ENCODE assay signal across 8 cellular contexts in the genomic region with DNA sequence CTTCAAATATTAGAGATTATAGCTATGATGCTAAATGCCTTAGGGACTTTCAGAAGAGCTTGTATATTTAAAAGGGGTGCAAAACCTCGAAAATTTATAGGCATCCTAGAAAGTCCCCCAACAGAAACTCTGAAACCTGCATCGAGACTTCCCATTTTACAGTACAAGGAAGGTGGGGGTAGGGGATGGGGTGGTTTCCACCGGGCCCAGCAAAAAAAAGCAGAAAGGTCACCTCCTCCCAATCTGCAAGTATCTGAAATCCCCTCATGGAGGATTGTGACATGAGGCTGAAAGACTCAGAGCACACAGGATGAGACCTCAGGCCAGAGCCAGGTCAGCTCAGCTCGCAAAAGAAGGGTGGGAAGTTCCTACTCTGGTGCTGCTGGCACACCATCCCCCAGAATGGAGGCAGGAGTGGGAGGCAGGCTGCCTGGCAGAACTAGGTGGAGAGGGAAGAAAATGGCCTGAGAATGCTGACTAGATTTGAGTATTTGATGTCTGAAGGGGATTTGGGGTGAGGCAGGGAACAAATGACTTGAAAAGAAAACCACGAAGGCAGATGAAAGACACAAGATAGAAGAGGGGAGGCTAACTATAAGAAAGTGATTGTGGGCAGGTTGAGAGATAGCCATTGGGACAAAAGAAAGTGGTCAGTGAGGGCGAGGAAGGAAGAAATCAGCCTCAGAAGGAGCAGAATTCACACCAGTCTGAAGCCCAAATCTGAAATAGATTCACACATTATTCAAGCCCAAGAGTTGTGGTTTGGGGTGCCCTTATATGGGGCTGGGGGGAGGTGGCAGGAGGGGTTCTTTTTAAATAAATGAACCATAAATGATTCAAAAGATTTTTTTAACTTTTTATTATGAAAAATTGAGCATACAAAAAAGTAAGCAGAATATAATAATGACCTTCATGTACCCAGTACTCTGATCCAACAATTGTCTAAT. TPM values are rescaled to one million over a fixed set of nuclear protein-coding genes. Genes with fewer than 3 reads are reported as not detected.
DNase-seq lines count a peak whose midpoint lies in the region; ATAC-seq, FAIRE-seq and TF ChIP-seq lines count a peak whose summit lies in the region.

No MANE protein-coding gene starts in this region.

- TF ChIP-seq POLR2A in H1 (IDR thresholded peaks at IDR 0.05; ENCODE audit: control extremely low read depth in 1 of 2, low read depth in 2 of 2, low read length in 2 of 2) (no peak), erythroblast (IDR thresholded peaks at IDR 0.05; ENCODE audit: low read length) (no peak)

- H4K8ac ChIP-seq in H1 (ENCODE audit: extremely low read depth, insufficient read depth, low read length) = no peak overlapping the region

- no peaks in the 10 kb centered on the region for H3K79me2 ChIP-seq in H1 (ENCODE audit: control insufficient read depth in 1 of 2, insufficient read depth in 2 of 2, low read length in 2 of 2)

- H4K20me1 ChIP-seq in H1 (replicated peaks in 1 of 2; ENCODE audit: control insufficient read depth in 1 of 2, insufficient read depth in 2 of 2, low read length in 2 of 2) = no peaks in the 10 kb centered on the region

- CTCF ChIA-PET in GM10248 (lab: Yijun Ruan, JAX) = interaction anchor here (0.7 to 2.1 kb wide), 15 partner anchors 8 to 88 kb away, joined by 3 to 21 read pairs (median 4); partner anchors contain the start of gene TSC22D2
- CTCF ChIA-PET in H1 (lab: Charles Lee; ENCODE audit: partially characterized antibody) = interaction anchor here (0.9 to 1.7 kb wide), 15 partner anchors 7 to 110 kb away, joined by 3 to 10 read pairs (median 4); no protein-coding TSS in a partner anchor

- no peaks in the 10 kb centered on the region for H3K27me3 ChIP-seq in H1 (replicated peaks in 1 of 4; ENCODE audit: control insufficient read depth in 3 of 4, extremely low read depth in 1 of 4, insufficient read depth in 3 of 4, low read length in 3 of 4)

- H3K9me3 ChIP-seq in H1 (ENCODE audit: insufficient read depth in 2 of 2, low read depth in 1 of 2, low read length in 1 of 2) = no peaks in the 10 kb centered on the region

- no peak for TF ChIP-seq RAD21 in H1 (IDR thresholded peaks at IDR 0.05 in 1 of 2, conservative IDR thresholded peaks at IDR 0.05 in 1 of 2; ENCODE audit: low read depth in 2 of 2, low read length in 2 of 2)

- H2BK20ac ChIP-seq in H1 (ENCODE audit: low read length) = peak overlapping the region; percentile 73

- ATAC-seq in HG03457 (IDR thresholded peaks at IDR 0.05; ENCODE audit: unreplicated experiment) = peak; percentile 43

- TF ChIP-seq CTCF in GM10248 (IDR thresholded peaks at IDR 0.05; ENCODE audit: control extremely low read depth, extremely low read depth, low read depth, missing control alignments) = no peak
- no peak for TF ChIP-seq CTCF in GM20000 (IDR thresholded peaks at IDR 0.05; ENCODE audit: extremely low read depth, missing control alignments)
- TF ChIP-seq CTCF in H1 (IDR thresholded peaks at IDR 0.05; ENCODE audit: control extremely low read depth in 1 of 3, insufficient read depth in 1 of 3, low read depth in 1 of 3, low read length in 3 of 3) = no peak

- H3K56ac ChIP-seq in H1 (replicated peaks; ENCODE audit: insufficient read length, low read depth, low read length) = no peak overlapping the region

- no peak overlapping the region for H3K23ac ChIP-seq in H1 (ENCODE audit: insufficient read length)

- H3K4me2 ChIP-seq in H1 (ENCODE audit: insufficient read depth in 1 of 2, low read depth in 2 of 2, low read length in 2 of 2) = peak overlapping the region in 1 of 2 experiments; percentile 70; a peak in 1 of 4 replicates

- H2BK12ac ChIP-seq in H1 (ENCODE audit: low read depth, low read length) = peak overlapping the region; percentile 88; the same call in 1 of the 2 replicates

- H3K36me3 ChIP-seq in H1 (ENCODE audit: control insufficient read depth in 2 of 4, insufficient read depth in 4 of 4, low read length in 3 of 4) = no peaks in the 10 kb centered on the region

- H3K27ac ChIP-seq in H1 (ENCODE audit: low read depth, low read length) = no peak overlapping the region

- no peak overlapping the region for H2BK120ac ChIP-seq in H1 (replicated peaks; ENCODE audit: low read depth, low read length)

- WGBS in H1 (ENCODE audit: extremely low coverage in 1 of 2, insufficient coverage in 1 of 2, insufficient read length in 1 of 2, insufficient replicate concordance in 2 of 2, low coverage in 1 of 2, low lambda C conversion rate in 2 of 2, missing lambda C conversion rate in 1 of 2), 2 experiments = 92% methylated on average over 5 of the region's 6 CpGs; no CpG with 5 or more reads in 1 of the 2 experiments

- H3K14ac ChIP-seq in H1 (ENCODE audit: insufficient read length) = no peak overlapping the region

- POLR2A ChIA-PET in GM10248 (lab: Yijun Ruan, JAX) (interaction anchor here (1.3 kb wide), 1 partner anchor 24 kb away, joined by 8 read pairs; the partner anchor contains the start of gene TSC22D2), H1 (lab: Charles Lee; ENCODE audit: partially characterized antibody) (interaction anchor here (0.8 to 1.6 kb wide), 6 partner anchors 11 to 161 kb away, joined by 3 to 11 read pairs (median 3); partner anchors contain the start of genes SERP1 and TSC22D2)

- FAIRE-seq in H1 (lab: Jason Lieb, UNC) = no peak

- H3K79me1 ChIP-seq in H1 (ENCODE audit: low read depth, low read length) = no peaks in the 10 kb centered on the region

- no peak overlapping the region for H2AK5ac ChIP-seq in H1 (ENCODE audit: low read depth, low read length)

- no peak overlapping the region; the same call in 1 of the 2 replicates for H3K18ac ChIP-seq in H1 (ENCODE audit: extremely low read depth, low read length)

- DNase-seq in GM10248 (ENCODE audit: extremely low spot score) (peak; percentile 49), GM20000 (ENCODE audit: low spot score) (peak; percentile 53), H1 (ENCODE audit: low read depth in 1 of 2, low spot score in 2 of 2) (no peak), erythroblast (lab: John Stamatoyannopoulos, UW) (no peak), NCI-H1694 treated with DMSO at 0.1 percent for 48 hours (lab: John Stamatoyannopoulos, UW) (no peak), NCI-H524 treated with DMSO at 0.1 percent for 48 hours (lab: John Stamatoyannopoulos, UW) (no peak)
- DNase-seq in stimulated activated CD4-positive, alpha-beta T cell treated with anti-CD3 and anti-CD28 coated beads, Interleukin-4, amount 100 ng/mL, for 1 hour = no peak

- no peaks in the 10 kb centered on the region; the same call in 1 of the 2 replicates for H3K23me2 ChIP-seq in H1 (ENCODE audit: low read depth, low read length)

- H2AFZ ChIP-seq in H1 (ENCODE audit: low read length) = peak overlapping the region; percentile 89

- H4K5ac ChIP-seq in H1 (ENCODE audit: insufficient read length, low read depth, low read length) = no peak overlapping the region

- peaks cover 0 to 2% (median 1%) of the 10 kb centered on the region in 4 experiments; a peak in 4 of 7 replicates for H3K4me1 ChIP-seq in H1 (replicated peaks in 1 of 4; ENCODE audit: control insufficient read depth in 3 of 4, insufficient read depth in 4 of 4, low read length in 3 of 4)

- no peak overlapping the region for H2BK5ac ChIP-seq in H1 (ENCODE audit: low read depth, low read length)

- no peak overlapping the region for H3K4ac ChIP-seq in H1 (replicated peaks; ENCODE audit: insufficient read length, low read depth, low read length)

- peak overlapping the region; percentile 65; the same call in 1 of the 2 replicates for H2BK15ac ChIP-seq in H1 (ENCODE audit: low read length)

- no peak overlapping the region for H4K91ac ChIP-seq in H1 (replicated peaks; ENCODE audit: insufficient read length, low read length)

- no peak for TF ChIP-seq EP300 in H1 (IDR thresholded peaks at IDR 0.05; ENCODE audit: borderline replicate concordance in 1 of 2, low read depth in 2 of 2, low read length in 2 of 2)

- H3K9ac ChIP-seq in H1 (replicated peaks in 1 of 4; ENCODE audit: extremely low read depth in 1 of 4, low read depth in 3 of 4, low read length in 3 of 4) = no peak overlapping the region

- H3K4me3 ChIP-seq in H1 (ENCODE audit: extremely low read depth in 1 of 4, insufficient read depth in 2 of 4, low read depth in 3 of 4, low read length in 4 of 4) = no peak overlapping the region

TF ChIP-seq in H1, 55 proteins besides CTCF, POLR2A, EP300 and RAD21:
- TF ChIP-seq SAP30 (IDR thresholded peaks at IDR 0.05; ENCODE audit: insufficient read depth, insufficient replicate concordance, low read length) = no peak
- TF ChIP-seq E2F6 (IDR thresholded peaks at IDR 0.05) = no peak
TF ChIP-seq in H1: peak in this region for 0.

RNA-seq across cellular contexts. Expression of gene TSC22D2, which starts 22.5 kb away (rescaled TPM):
- 25.8 and 27.6 TPM in 2 replicates for total RNA-seq in H1 (2021; fragmentation: NEBNext Ultra II Directional; extraction: Animal tissue kit (Norgen Biotek cat#: 25700))
- 3.4 and 3.6 TPM in 2 replicates for polyA plus RNA-seq in H1 (2011; rRNA removed)
- 4.0 TPM for polyA plus RNA-seq in H1 (2011; cell fraction: cytosol; rRNA removed)
- polyA plus RNA-seq in H1 (2011; cell fraction: nucleus; rRNA removed) = 8.6 TPM
- 12.4 to 18.6 TPM (median 14.0 TPM) in 4 replicates for polyA plus RNA-seq in H1 (2012, experiment 1 of 2)
- 3.9 TPM for polyA plus RNA-seq in H1 (2012, experiment 2 of 2)
- polyA plus RNA-seq in H1 (2013, experiment 1 of 2) = 15.7 TPM
- 13.9 TPM for polyA plus RNA-seq in H1 (2013, experiment 2 of 2)
- polyA minus RNA-seq in H1 (2011; rRNA and poly(A)+ RNA removed) = 12.9 and 14.9 TPM in 2 replicates
- 15.6 TPM for polyA minus RNA-seq in H1 (2011; cell fraction: cytosol; rRNA and poly(A)+ RNA removed)
- polyA minus RNA-seq in H1 (2011; cell fraction: nucleus; rRNA and poly(A)+ RNA removed) = 42.9 TPM

Comparison
In these comparisons a context has a peak if more than half of its experiments do, and no peak if none do; other contexts are left out.
1. DNase-seq: peak in GM10248 (single experiment) and GM20000 (single experiment); none in H1 (0 of 2), erythroblast (0 of 2), NCI-H1694 treated with DMSO at 0.1 percent for 48 hours (single experiment), NCI-H524 treated with DMSO at 0.1 percent for 48 hours (single experiment) and stimulated activated CD4-positive, alpha-beta T cell treated with anti-CD3 and anti-CD28 coated beads, Interleukin-4, amount 100 ng/mL, for 1 hour (single experiment).